8 cellular contexts compared by ENCODE assay signal in the genomic region with DNA sequence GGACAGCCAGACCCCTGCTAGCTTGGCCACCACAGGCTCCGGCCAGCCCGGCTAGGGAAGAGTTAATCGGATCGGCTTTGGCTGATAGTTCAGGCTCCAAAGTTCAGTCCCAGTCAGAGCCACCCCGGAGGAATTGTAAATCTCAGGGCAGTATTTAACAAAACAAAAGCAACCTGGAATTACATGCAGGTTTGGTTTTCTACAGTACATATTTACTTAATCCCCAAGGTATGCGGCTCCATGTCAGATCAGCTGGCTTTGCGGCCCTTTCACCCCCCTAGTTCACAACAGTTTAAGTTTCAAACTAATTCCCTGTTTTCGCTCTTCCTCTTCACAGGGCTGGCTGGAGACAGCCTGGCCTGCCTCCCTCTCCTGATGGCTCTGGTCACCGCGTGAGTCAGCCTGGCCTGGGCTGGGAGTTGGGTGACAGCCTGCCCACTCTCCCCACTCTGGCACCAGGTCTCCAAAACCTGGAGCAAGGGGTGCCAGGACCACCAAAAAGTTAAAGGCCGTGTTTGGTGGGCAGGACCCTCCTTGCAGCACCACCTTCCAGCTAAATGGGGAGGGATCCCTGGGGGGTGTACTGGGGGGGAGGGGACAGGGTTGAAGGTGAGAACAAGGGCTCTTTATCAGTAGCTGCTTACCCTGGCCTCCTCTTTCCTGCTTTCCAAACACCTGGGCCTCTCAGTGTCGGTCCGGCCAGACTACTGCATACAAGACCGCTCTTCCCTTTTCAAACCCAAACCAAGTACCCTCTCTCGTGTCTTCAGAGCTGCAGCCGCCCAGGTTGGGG. TPM values are rescaled to one million over a fixed set of nuclear protein-coding genes. Genes with fewer than 3 reads are reported as not detected.
DNase-seq lines count a peak whose midpoint lies in the region; ATAC-seq, FAIRE-seq and TF ChIP-seq lines count a peak whose summit lies in the region.

No MANE protein-coding gene starts in this region.

- H3K4me1 ChIP-seq in GM12878 (ENCODE audit: control insufficient read depth, insufficient read depth, low read length): peaks cover 19% of the 10 kb centered on the region
- H3K4me1 ChIP-seq in skeletal muscle satellite cell (ENCODE audit: control insufficient read depth, insufficient read depth, low read length): peaks cover 51% of the 10 kb centered on the region

- no peak for TF ChIP-seq POLR2A in GM12878 (IDR thresholded peaks at IDR 0.05; ENCODE audit: low read depth, low read length)

- TF ChIP-seq RAD21 in GM12878 (IDR thresholded peaks at IDR 0.05; ENCODE audit: insufficient read depth, low read depth, low read length): no peak

- intact Hi-C loops in GM12878 (cut with micrococcal nuclease; ENCODE audit: unreplicated experiment): no loop called here

- H2AFZ ChIP-seq in GM12878 (ENCODE audit: control insufficient read depth, low read depth, low read length): no peak overlapping the region

- no TSS peak for BruUV-seq in GM12878 (replicated peaks; lab: Mats Ljungman, UMichigan)

- POLR2A ChIA-PET in GM12878 (lab: Charles Lee): interaction anchor here (2.1 kb wide), 1 partner anchor 15 kb away, joined by 9 read pairs; no protein-coding TSS in a partner anchor

- no peak for TF ChIP-seq CTCF in GM12878 (IDR thresholded peaks at IDR 0.05 in 2 of 3, conservative IDR thresholded peaks at IDR 0.05 in 1 of 3; ENCODE audit: control insufficient read depth in 2 of 3, extremely low read depth in 1 of 3, insufficient read depth in 1 of 3, low read depth in 3 of 3, low read length in 3 of 3)

- H3K9ac ChIP-seq in GM12878 (ENCODE audit: control insufficient read depth, insufficient read depth, low read length) (no peak overlapping the region), skeletal muscle satellite cell (ENCODE audit: low read depth, low read length) (peak overlapping the region; percentile 30)

- H3K4me3 ChIP-seq in GM12878 (no peak overlapping the region), skeletal muscle satellite cell (ENCODE audit: low read length) (peak overlapping the region; percentile 70)

- FAIRE-seq in GM12878 (lab: Jason Lieb, UNC): no peak

- SMC1A ChIA-PET in GM12878 (lab: Charles Lee; ENCODE audit: uncharacterized antibody, unreplicated experiment): interaction anchor here (0.9 to 4.9 kb wide), 10 partner anchors 13 to 344 kb away, joined by 3 to 49 read pairs (median 4); no protein-coding TSS in a partner anchor

- ATAC-seq in GM12878 (no peak), GM18858 (IDR thresholded peaks at IDR 0.05; ENCODE audit: unreplicated experiment) (no peak)

- no peaks in the 10 kb centered on the region for H3K79me2 ChIP-seq in GM12878 (ENCODE audit: control insufficient read depth, insufficient read depth, low read length)

- no peaks in the 10 kb centered on the region; the same call in none of the 2 replicates for H4K20me1 ChIP-seq in GM12878 (ENCODE audit: control insufficient read depth, insufficient read depth)

- CTCF ChIA-PET in GM12878 (lab: Yijun Ruan, JAX): interaction anchor here (0.6 to 6.1 kb wide), 7 partner anchors 10 to 302 kb away, joined by 3 to 47 read pairs (median 8); no protein-coding TSS in a partner anchor

- DNase-seq in Caki2 (ENCODE audit: low read depth) (peak; percentile 54), LoVo (ENCODE audit: low spot score) (peak; percentile 61), GM12878 (ENCODE audit: low read depth, low spot score) (no peak), iPS-NIHi7 (ENCODE audit: extremely low spot score) (peak; percentile 74), NCI-H1436 treated with DMSO at 0.1 percent for 48 hours (lab: John Stamatoyannopoulos, UW) (no peak)
- DNase-seq in activated CD4-positive, alpha-beta T cell treated with anti-CD3 and anti-CD28 coated beads, Interleukin-2, amount 50 U/mL, for 4 hours: no peak

- H3K9me3 ChIP-seq in GM12878 (replicated peaks; ENCODE audit: control insufficient read depth, insufficient read depth, low read length) (no peaks in the 10 kb centered on the region), skeletal muscle satellite cell (replicated peaks; ENCODE audit: low read length) (no peaks in the 10 kb centered on the region)

- 46% methylated on average over 15 of the region's 16 CpGs for WGBS in GM12878 (ENCODE audit: insufficient coverage, insufficient replicate concordance, low lambda C conversion rate, missing lambda C conversion rate)

- H3K4me2 ChIP-seq in GM12878 (ENCODE audit: control insufficient read depth, insufficient read depth): no peak overlapping the region
- H3K4me2 ChIP-seq in skeletal muscle satellite cell (ENCODE audit: low read length): peak overlapping the region; percentile 91

- H3K27ac ChIP-seq in GM12878 (ENCODE audit: control insufficient read depth, insufficient read depth): no peak overlapping the region

- no peak for TF ChIP-seq EP300 in GM12878 (IDR thresholded peaks at IDR 0.05; ENCODE audit: borderline replicate concordance in 1 of 2, control insufficient read depth in 1 of 2, low read depth in 2 of 2, low read length in 2 of 2)

- in situ Hi-C loops in Caki2 (cut with HindIII; ENCODE audit: low pct_unique_long_range_greater_than_20kb, low sequenced_read_pairs) (no loop called here), GM12878 (cut with MboI) (loop anchor here (5.0 kb wide), 2 partner anchors 304 to 344 kb away; no protein-coding TSS in a partner anchor)

- peaks cover 4 to 13% of the 10 kb centered on the region in 2 experiments for H3K27me3 ChIP-seq in GM12878 (replicated peaks in 1 of 2; ENCODE audit: control insufficient read depth in 2 of 2, insufficient read depth in 2 of 2, low read length in 1 of 2)
- peaks cover 39% of the 10 kb centered on the region for H3K27me3 ChIP-seq in skeletal muscle satellite cell (ENCODE audit: control insufficient read depth, insufficient read depth, low read length)

- no peaks in the 10 kb centered on the region for H3K36me3 ChIP-seq in GM12878 (ENCODE audit: control insufficient read depth in 2 of 2, insufficient read depth in 2 of 2, low read length in 1 of 2)
- H3K36me3 ChIP-seq in skeletal muscle satellite cell (ENCODE audit: insufficient read depth, low read length): no peaks in the 10 kb centered on the region

- RAD21 ChIA-PET in GM12878 (lab: Charles Lee; ENCODE audit: unreplicated experiment): interaction anchor here (0.6 to 4.8 kb wide), 9 partner anchors 14 to 465 kb away, joined by 3 to 50 read pairs (median 3); no protein-coding TSS in a partner anchor

RNA-seq across cellular contexts. Expression of a gene that starts 1.9 kb away (rescaled TPM):
- 489 and 550 TPM in 2 replicates for total RNA-seq in Caki2 (2014; rRNA removed; shearing (Covaris generic); ENCODE audit: low replicate concordance)
- 7.0 and 7.3 TPM in 2 replicates for total RNA-seq in GM12878 (2013; cell fraction: nucleolus; rRNA removed)
- total RNA-seq in GM12878 (2014; rRNA removed) (0.65 and 1.3 TPM in 2 replicates), GM12878 (2014; rRNA removed; fragmentation: Illumina TruSeq; extraction: Trizol) (0.55 and 0.76 TPM in 2 replicates), GM12878 (2021) (1.4 and 1.8 TPM in 2 replicates)
- polyA plus RNA-seq in GM12878 (2011; ENCODE audit: low read depth): 1.1 TPM
- polyA plus RNA-seq in GM12878 (2011; rRNA removed) (21.0 and 29.7 TPM in 2 replicates), GM12878 (2014; fragmentation: Illumina TruSeq; extraction: Trizol) (0.27 and 0.73 TPM in 2 replicates), GM12878 (2014; fragmentation: Nextera tagmentation; extraction: Ambion mirVana) (under 1 TPM; 0.23 to 0.33 TPM), GM12878 (2014; rRNA removed) (1.3 and 1.5 TPM in 2 replicates), GM12878 (2016; fragmentation: Nextera tagmentation; extraction: Ambion mirVana) (1 to 10 TPM; 1.0 to 1.8 TPM)
- polyA plus RNA-seq in GM12878 (2011; cell fraction: cytosol; rRNA removed): 42.3 and 45.6 TPM in 2 replicates
- polyA plus RNA-seq in GM12878 (2011; cell fraction: nucleus; rRNA removed): 27.2 and 29.8 TPM in 2 replicates
- polyA plus RNA-seq in GM12878 (2012): 2.0 and 2.3 TPM in 2 replicates
- polyA minus RNA-seq in GM12878 (2011; rRNA and poly(A)+ RNA removed): 63.9 and 76.6 TPM in 2 replicates
- polyA minus RNA-seq in GM12878 (2011; cell fraction: cytosol; rRNA and poly(A)+ RNA removed): 26.7 and 26.8 TPM in 2 replicates
- polyA minus RNA-seq in GM12878 (2011; cell fraction: nucleus; rRNA and poly(A)+ RNA removed): 10.9 and 15.6 TPM in 2 replicates
- 19.8 and 19.9 TPM in 2 replicates for total RNA-seq in skeletal muscle satellite cell (2012; rRNA removed)

RNA-seq across cellular contexts. Expression of a gene that starts 27.8 kb away (rescaled TPM):
- not detected in 2 replicates for total RNA-seq in Caki2 (2014; rRNA removed; shearing (Covaris generic); ENCODE audit: low replicate concordance)
- not detected in 2 replicates for total RNA-seq in GM12878 (2013; cell fraction: nucleolus; rRNA removed)
- not detected in 2 replicates for total RNA-seq in GM12878 (2014; rRNA removed)
- not detected in 2 replicates for total RNA-seq in GM12878 (2014; rRNA removed; fragmentation: Illumina TruSeq; extraction: Trizol)
- not detected in 2 replicates for total RNA-seq in GM12878 (2021)
- not detected for polyA plus RNA-seq in GM12878 (2011; ENCODE audit: low read depth)
- not detected in 2 replicates for polyA plus RNA-seq in GM12878 (2011; rRNA removed)
- not detected in 2 replicates for polyA plus RNA-seq in GM12878 (2011; cell fraction: cytosol; rRNA removed)
- polyA plus RNA-seq in GM12878 (2011; cell fraction: nucleus; rRNA removed): 0.06 TPM in 1 of 2 replicates, not detected in the other
- not detected in 2 replicates for polyA plus RNA-seq in GM12878 (2012)
- not detected in 2 replicates for polyA plus RNA-seq in GM12878 (2014; fragmentation: Illumina TruSeq; extraction: Trizol)
- polyA plus RNA-seq in GM12878 (2014; fragmentation: Nextera tagmentation; extraction: Ambion mirVana): not detected
- not detected in 2 replicates for polyA plus RNA-seq in GM12878 (2014; rRNA removed)
- polyA plus RNA-seq in GM12878 (2016; fragmentation: Nextera tagmentation; extraction: Ambion mirVana): not detected
- not detected in 2 replicates for polyA minus RNA-seq in GM12878 (2011; rRNA and poly(A)+ RNA removed)
- polyA minus RNA-seq in GM12878 (2011; cell fraction: cytosol; rRNA and poly(A)+ RNA removed): not detected in 2 replicates
- polyA minus RNA-seq in GM12878 (2011; cell fraction: nucleus; rRNA and poly(A)+ RNA removed): not detected in 2 replicates
- not detected in 2 replicates for total RNA-seq in skeletal muscle satellite cell (2012; rRNA removed)

Comparison
In these comparisons a context has a peak if more than half of its experiments do, and no peak if none do; other contexts are left out.
1. DNase-seq: peak in Caki2 (single experiment), LoVo (single experiment) and iPS-NIHi7 (single experiment); none in GM12878 (single experiment), NCI-H1436 treated with DMSO at 0.1 percent for 48 hours (single experiment) and activated CD4-positive, alpha-beta T cell treated with anti-CD3 and anti-CD28 coated beads, Interleukin-2, amount 50 U/mL, for 4 hours (0 of 2).
2. RNA of a gene that starts 1.9 kb away (total RNA-seq): 489 to 550 TPM in Caki2; 0.55 to 7.3 TPM in GM12878; every median in the first group is over 10 times any median in the second.